ENCODE assay signal across 20 cellular contexts in genomic region chr11:44167047-44167446, GRCh38.
A peak's percentile ranks its signal among the peaks of the same experiment; 100 is the strongest.
DNase-seq lines count a peak whose midpoint lies in the region; ATAC-seq and TF ChIP-seq lines count a peak whose summit lies in the region.
"Had no signal": no experiment of that assay in that cellular context is flagged by ENCODE, and none has a peak within 500 bp of the region (broad histone marks: within the 10 kb centered on the region; RNA-seq: fewer than 3 reads in every experiment).

No MANE protein-coding gene starts in this region.

- 76% methylated on average over 2 of the region's 2 CpGs for WGBS in hepatocyte (ENCODE audit: low lambda C conversion rate, missing lambda C conversion rate)
- WGBS in esophagus muscularis mucosa: 61% methylated on average over 2 of the region's 2 CpGs

- POLR2A ChIA-PET in CD8-positive, alpha-beta memory T cell (lab: Charles Lee): no interaction called here

- H3K36me3 ChIP-seq in cardiac muscle cell: no peaks in the 10 kb centered on the region
- H3K36me3 ChIP-seq in hepatocyte (replicated peaks; ENCODE audit: insufficient read depth, low read depth): no peaks in the 10 kb centered on the region
- H3K36me3 ChIP-seq in tibial artery: peaks cover 0 to 8% (median 7%) of the 10 kb centered on the region in 3 donors
- H3K36me3 ChIP-seq in esophagus muscularis mucosa: peaks cover 0 to 9% (median 1%) of the 10 kb centered on the region in 4 donors
- H3K36me3 ChIP-seq in CD8-positive, alpha-beta memory T cell (ENCODE audit: insufficient read depth, low read length): no peaks in the 10 kb centered on the region

- TF ChIP-seq POLR2A in esophagus muscularis mucosa (IDR thresholded peaks at IDR 0.05; ENCODE audit: low read depth): no peak

- H3K4me3 ChIP-seq in cardiac muscle cell (no peak overlapping the region), hepatocyte (no peak overlapping the region), tibial artery (no peak overlapping the region), esophagus muscularis mucosa (no peak overlapping the region)
- H3K4me3 ChIP-seq in CD8-positive, alpha-beta memory T cell (ENCODE audit: low read length): no peak overlapping the region

- H3K27me3 ChIP-seq in cardiac muscle cell (no peaks in the 10 kb centered on the region), hepatocyte (no peaks in the 10 kb centered on the region), tibial artery (no peaks in the 10 kb centered on the region), esophagus muscularis mucosa (no peaks in the 10 kb centered on the region)
- H3K27me3 ChIP-seq in CD8-positive, alpha-beta memory T cell (ENCODE audit: insufficient read depth, low read length, poor library complexity, severe bottlenecking): no peaks in the 10 kb centered on the region

- ATAC-seq in Right ventricle myocardium inferior: no peak
- ATAC-seq: HepG2 had no signal

- peaks cover 5% of the 10 kb centered on the region for H4K20me1 ChIP-seq in hepatocyte (ENCODE audit: insufficient read depth, poor library complexity, severe bottlenecking)

- intact Hi-C loops in Right ventricle myocardium inferior (cut with DNase I): no loop called here
- intact Hi-C loops in tibial artery (cut with DNase I; ENCODE audit: low total_unique reads): no loop called here
- intact Hi-C loops in esophagus muscularis mucosa (cut with DNase I): no loop called here

- H3K27me3 Mint-ChIP-seq in chondrocyte (ENCODE audit: low read depth): no peaks in the 10 kb centered on the region
- no peaks in the 10 kb centered on the region for H3K27me3 Mint-ChIP-seq in CD8-positive, alpha-beta memory T cell
- H3K27me3 Mint-ChIP-seq: B cell; CD4-positive, alpha-beta memory T cell had no signal

- peak in 1 of 2 donors; percentile 37 for DNase-seq in cardiac muscle cell (ENCODE audit: low read depth in 1 of 2, low spot score in 1 of 2)
- DNase-seq in Right ventricle myocardium inferior (ENCODE audit: missing footprints): no peak
- no peak for DNase-seq in chondrocyte (ENCODE audit: low spot score)
- DNase-seq in hepatocyte (ENCODE audit: low spot score): no peak
- no peak for DNase-seq in NCI-H128 (lab: John Stamatoyannopoulos, UW; ENCODE audit: unreplicated experiment)
- no peak for DNase-seq in tibial artery
- no peak for DNase-seq in esophagus muscularis mucosa (ENCODE audit: extremely low spot score)
- no peak for DNase-seq in CD8-positive, alpha-beta memory T cell
- DNase-seq: ACHN; C1 segment of cervical spinal cord; CD4-positive, alpha-beta memory T cell; COR-L47; DMS153; DND-41; GF-D8; HCEC 1CT; HFFc6 had no signal

- H3K79me2 ChIP-seq in hepatocyte: no peaks in the 10 kb centered on the region

- H3K4me2 ChIP-seq in hepatocyte: no peak overlapping the region

- no peaks in the 10 kb centered on the region for H3K9me3 ChIP-seq in cardiac muscle cell (ENCODE audit: low read depth)
- H3K9me3 ChIP-seq in hepatocyte (ENCODE audit: low read depth): no peaks in the 10 kb centered on the region
- no peaks in the 10 kb centered on the region for H3K9me3 ChIP-seq in tibial artery
- no peaks in the 10 kb centered on the region for H3K9me3 ChIP-seq in esophagus muscularis mucosa
- no peaks in the 10 kb centered on the region for H3K9me3 ChIP-seq in CD8-positive, alpha-beta memory T cell (ENCODE audit: low read length)

- peak overlapping the region; percentile 60 for H3K27ac Mint-ChIP-seq in chondrocyte (ENCODE audit: unreplicated experiment)
- no peak overlapping the region for H3K27ac Mint-ChIP-seq in CD8-positive, alpha-beta memory T cell
- H3K27ac Mint-ChIP-seq: B cell; CD4-positive, alpha-beta memory T cell; HFFc6 had no signal

- TF ChIP-seq CTCF in cardiac muscle cell (IDR thresholded peaks at IDR 0.05; ENCODE audit: low read depth, low read length) (no peak), chondrocyte (IDR thresholded peaks at IDR 0.05) (no peak), hepatocyte (IDR thresholded peaks at IDR 0.05; ENCODE audit: poor library complexity) (no peak), tibial artery (IDR thresholded peaks at IDR 0.05) (no peak), esophagus muscularis mucosa (IDR thresholded peaks at IDR 0.05) (no peak)

- no peaks in the 10 kb centered on the region for H3K9me3 Mint-ChIP-seq in chondrocyte (ENCODE audit: low read depth)
- H3K9me3 Mint-ChIP-seq in CD8-positive, alpha-beta memory T cell: no peaks in the 10 kb centered on the region
- H3K9me3 Mint-ChIP-seq: CD4-positive, alpha-beta memory T cell; HFFc6 had no signal

- H3K36me3 Mint-ChIP-seq in chondrocyte (ENCODE audit: low read depth): no peaks in the 10 kb centered on the region
- H3K36me3 Mint-ChIP-seq in CD8-positive, alpha-beta memory T cell: peaks cover 0 to 12% (median 5%) of the 10 kb centered on the region in 3 donors

- CTCF ChIA-PET in CD8-positive, alpha-beta memory T cell (lab: Charles Lee): no interaction called here

- H3K9me2 ChIP-seq in hepatocyte (replicated peaks; ENCODE audit: insufficient read depth): no peaks in the 10 kb centered on the region

- H3K4me3 Mint-ChIP-seq in chondrocyte (ENCODE audit: unreplicated experiment): no peak overlapping the region
- no peak overlapping the region for H3K4me3 Mint-ChIP-seq in CD8-positive, alpha-beta memory T cell
- H3K4me3 Mint-ChIP-seq: B cell; CD4-positive, alpha-beta memory T cell; HFFc6 had no signal

- H3K27ac ChIP-seq in cardiac muscle cell (peak overlapping the region; percentile 48), hepatocyte (peak overlapping the region; percentile 26), tibial artery (no peak overlapping the region), esophagus muscularis mucosa (replicated peaks in 1 of 4) (no peak overlapping the region)
- H3K27ac ChIP-seq in CD8-positive, alpha-beta memory T cell (ENCODE audit: low read depth, low read length): no peak overlapping the region
- H3K27ac ChIP-seq: 22Rv1 had no signal

- no peak for TF ChIP-seq EP300 in esophagus muscularis mucosa (IDR thresholded peaks at IDR 0.05)

- H3K4me1 ChIP-seq in cardiac muscle cell (ENCODE audit: low read depth) (peaks cover 8% of the 10 kb centered on the region), hepatocyte (ENCODE audit: insufficient read depth) (no peaks in the 10 kb centered on the region), tibial artery (no peaks in the 10 kb centered on the region), esophagus muscularis mucosa (peaks cover 4 to 19% (median 15%) of the 10 kb centered on the region in 4 donors)
- no peaks in the 10 kb centered on the region for H3K4me1 ChIP-seq in CD8-positive, alpha-beta memory T cell (ENCODE audit: insufficient read depth, low read length)

- H3K4me1 Mint-ChIP-seq in chondrocyte (ENCODE audit: low read depth): peaks cover 34% of the 10 kb centered on the region
- H3K4me1 Mint-ChIP-seq in CD8-positive, alpha-beta memory T cell: peaks cover 0 to 2% (median 0%) of the 10 kb centered on the region in 3 donors
- H3K4me1 Mint-ChIP-seq: CD4-positive, alpha-beta memory T cell had no signal

- no peak overlapping the region for H2AFZ ChIP-seq in hepatocyte

Comparison
In these comparisons a context has a peak if more than half of its experiments do, and no peak if none do; other contexts are left out.
1. H3K27ac ChIP-seq: peak in cardiac muscle cell (single experiment) and hepatocyte (single experiment); none in tibial artery (0 of 2), esophagus muscularis mucosa (0 of 4) and CD8-positive, alpha-beta memory T cell (single experiment).